1 cellular context compared by ENCODE assay signal in the genomic region with DNA sequence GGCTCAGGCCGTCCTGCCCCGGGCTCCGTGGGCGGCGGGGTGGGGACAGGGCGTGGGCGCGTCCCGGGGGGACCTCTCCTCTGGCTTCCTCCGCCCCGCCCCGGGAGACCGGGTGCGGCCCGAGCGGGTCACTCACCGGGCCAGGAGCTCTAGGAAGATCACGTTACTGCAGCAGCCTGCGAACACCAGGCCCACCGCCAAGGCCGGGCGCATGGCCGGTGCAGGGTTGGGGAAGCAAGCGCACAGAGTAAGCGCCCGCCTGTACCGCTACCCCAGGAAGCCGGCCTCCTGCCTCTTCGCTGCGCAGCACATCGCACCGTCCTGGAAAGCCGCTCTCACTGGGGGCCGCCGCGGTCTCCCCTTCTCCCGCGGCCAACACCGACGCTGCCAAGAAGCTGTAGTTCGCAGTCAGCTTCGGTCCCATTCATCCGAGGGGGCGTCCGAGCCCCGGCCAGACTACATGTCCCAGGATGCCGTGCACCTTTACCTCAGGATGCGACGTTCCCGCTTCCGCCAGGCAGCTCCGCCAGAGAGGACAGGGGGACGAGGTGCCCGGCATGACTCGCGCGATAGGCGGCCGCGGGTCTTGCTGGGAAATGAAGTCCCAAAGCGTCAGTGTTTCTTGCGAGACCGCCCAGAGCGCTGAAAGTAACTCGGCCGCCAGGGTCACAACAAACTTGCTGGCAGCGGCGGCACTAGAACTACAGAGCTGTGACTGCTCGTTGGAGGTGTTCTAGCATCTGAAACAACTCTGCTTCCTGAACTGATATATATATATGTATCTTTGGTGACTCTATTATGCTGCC.
TF ChIP-seq lines count a peak whose summit lies in the region.

A gene with protein sequence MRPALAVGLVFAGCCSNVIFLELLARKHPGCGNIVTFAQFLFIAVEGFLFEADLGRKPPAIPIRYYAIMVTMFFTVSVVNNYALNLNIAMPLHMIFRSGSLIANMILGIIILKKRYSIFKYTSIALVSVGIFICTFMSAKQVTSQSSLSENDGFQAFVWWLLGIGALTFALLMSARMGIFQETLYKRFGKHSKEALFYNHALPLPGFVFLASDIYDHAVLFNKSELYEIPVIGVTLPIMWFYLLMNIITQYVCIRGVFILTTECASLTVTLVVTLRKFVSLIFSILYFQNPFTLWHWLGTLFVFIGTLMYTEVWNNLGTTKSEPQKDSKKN (minus strand): TSS at position 392 of the 806 bp plus-strand sequence. CDS start 179 bp downstream, at position 213.

TF ChIP-seq in HepG2, 621 proteins besides CTCF, POLR2A, EP300 and RAD21 (continued from another document and continues in another):
- TF ChIP-seq AGO1 (IDR thresholded peaks at IDR 0.05; ENCODE audit: low read depth, low read length, poor library complexity, severe bottlenecking) = no peak
- no peak for TF ChIP-seq FOXA1 (IDR thresholded peaks at IDR 0.05)
- TF ChIP-seq FOXA1 (CRISPR knock-in tag; IDR thresholded peaks at IDR 0.05) = peak; percentile 24; the same call in 1 of the 2 replicates
- no peak for TF ChIP-seq TBX3 (IDR thresholded peaks at IDR 0.05; ENCODE audit: borderline replicate concordance)
- TF ChIP-seq, protein P1, sequence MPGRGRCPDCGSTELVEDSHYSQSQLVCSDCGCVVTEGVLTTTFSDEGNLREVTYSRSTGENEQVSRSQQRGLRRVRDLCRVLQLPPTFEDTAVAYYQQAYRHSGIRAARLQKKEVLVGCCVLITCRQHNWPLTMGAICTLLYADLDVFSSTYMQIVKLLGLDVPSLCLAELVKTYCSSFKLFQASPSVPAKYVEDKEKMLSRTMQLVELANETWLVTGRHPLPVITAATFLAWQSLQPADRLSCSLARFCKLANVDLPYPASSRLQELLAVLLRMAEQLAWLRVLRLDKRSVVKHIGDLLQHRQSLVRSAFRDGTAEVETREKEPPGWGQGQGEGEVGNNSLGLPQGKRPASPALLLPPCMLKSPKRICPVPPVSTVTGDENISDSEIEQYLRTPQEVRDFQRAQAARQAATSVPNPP (CRISPR knock-in tag; IDR thresholded peaks at IDR 0.05) = no peak
- TF ChIP-seq ZNF550 (CRISPR knock-in tag; IDR thresholded peaks at IDR 0.05; ENCODE audit: borderline replicate concordance) = no peak
- TF ChIP-seq, protein P2, sequence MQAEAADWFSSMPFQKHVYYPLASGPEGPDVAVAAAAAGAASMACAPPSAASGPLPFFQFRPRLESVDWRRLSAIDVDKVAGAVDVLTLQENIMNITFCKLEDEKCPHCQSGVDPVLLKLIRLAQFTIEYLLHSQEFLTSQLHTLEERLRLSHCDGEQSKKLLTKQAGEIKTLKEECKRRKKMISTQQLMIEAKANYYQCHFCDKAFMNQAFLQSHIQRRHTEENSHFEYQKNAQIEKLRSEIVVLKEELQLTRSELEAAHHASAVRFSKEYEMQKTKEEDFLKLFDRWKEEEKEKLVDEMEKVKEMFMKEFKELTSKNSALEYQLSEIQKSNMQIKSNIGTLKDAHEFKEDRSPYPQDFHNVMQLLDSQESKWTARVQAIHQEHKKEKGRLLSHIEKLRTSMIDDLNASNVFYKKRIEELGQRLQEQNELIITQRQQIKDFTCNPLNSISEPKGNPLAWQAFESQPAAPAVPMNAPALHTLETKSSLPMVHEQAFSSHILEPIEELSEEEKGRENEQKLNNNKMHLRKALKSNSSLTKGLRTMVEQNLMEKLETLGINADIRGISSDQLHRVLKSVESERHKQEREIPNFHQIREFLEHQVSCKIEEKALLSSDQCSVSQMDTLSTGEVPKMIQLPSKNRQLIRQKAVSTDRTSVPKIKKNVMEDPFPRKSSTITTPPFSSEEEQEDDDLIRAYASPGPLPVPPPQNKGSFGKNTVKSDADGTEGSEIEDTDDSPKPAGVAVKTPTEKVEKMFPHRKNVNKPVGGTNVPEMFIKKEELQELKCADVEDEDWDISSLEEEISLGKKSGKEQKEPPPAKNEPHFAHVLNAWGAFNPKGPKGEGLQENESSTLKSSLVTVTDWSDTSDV (CRISPR knock-in tag; IDR thresholded peaks at IDR 0.05) = no peak
- TF ChIP-seq TAF15 (IDR thresholded peaks at IDR 0.05; ENCODE audit: low read depth, low read length, poor library complexity, severe bottlenecking) = peak; percentile 62
- TF ChIP-seq, protein P3, sequence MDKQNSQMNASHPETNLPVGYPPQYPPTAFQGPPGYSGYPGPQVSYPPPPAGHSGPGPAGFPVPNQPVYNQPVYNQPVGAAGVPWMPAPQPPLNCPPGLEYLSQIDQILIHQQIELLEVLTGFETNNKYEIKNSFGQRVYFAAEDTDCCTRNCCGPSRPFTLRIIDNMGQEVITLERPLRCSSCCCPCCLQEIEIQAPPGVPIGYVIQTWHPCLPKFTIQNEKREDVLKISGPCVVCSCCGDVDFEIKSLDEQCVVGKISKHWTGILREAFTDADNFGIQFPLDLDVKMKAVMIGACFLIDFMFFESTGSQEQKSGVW (CRISPR knock-in tag; IDR thresholded peaks at IDR 0.05; ENCODE audit: borderline replicate concordance) = no peak
- TF ChIP-seq ZNF839 (CRISPR knock-in tag; IDR thresholded peaks at IDR 0.05; ENCODE audit: borderline replicate concordance) = no peak
- TF ChIP-seq, protein P4, sequence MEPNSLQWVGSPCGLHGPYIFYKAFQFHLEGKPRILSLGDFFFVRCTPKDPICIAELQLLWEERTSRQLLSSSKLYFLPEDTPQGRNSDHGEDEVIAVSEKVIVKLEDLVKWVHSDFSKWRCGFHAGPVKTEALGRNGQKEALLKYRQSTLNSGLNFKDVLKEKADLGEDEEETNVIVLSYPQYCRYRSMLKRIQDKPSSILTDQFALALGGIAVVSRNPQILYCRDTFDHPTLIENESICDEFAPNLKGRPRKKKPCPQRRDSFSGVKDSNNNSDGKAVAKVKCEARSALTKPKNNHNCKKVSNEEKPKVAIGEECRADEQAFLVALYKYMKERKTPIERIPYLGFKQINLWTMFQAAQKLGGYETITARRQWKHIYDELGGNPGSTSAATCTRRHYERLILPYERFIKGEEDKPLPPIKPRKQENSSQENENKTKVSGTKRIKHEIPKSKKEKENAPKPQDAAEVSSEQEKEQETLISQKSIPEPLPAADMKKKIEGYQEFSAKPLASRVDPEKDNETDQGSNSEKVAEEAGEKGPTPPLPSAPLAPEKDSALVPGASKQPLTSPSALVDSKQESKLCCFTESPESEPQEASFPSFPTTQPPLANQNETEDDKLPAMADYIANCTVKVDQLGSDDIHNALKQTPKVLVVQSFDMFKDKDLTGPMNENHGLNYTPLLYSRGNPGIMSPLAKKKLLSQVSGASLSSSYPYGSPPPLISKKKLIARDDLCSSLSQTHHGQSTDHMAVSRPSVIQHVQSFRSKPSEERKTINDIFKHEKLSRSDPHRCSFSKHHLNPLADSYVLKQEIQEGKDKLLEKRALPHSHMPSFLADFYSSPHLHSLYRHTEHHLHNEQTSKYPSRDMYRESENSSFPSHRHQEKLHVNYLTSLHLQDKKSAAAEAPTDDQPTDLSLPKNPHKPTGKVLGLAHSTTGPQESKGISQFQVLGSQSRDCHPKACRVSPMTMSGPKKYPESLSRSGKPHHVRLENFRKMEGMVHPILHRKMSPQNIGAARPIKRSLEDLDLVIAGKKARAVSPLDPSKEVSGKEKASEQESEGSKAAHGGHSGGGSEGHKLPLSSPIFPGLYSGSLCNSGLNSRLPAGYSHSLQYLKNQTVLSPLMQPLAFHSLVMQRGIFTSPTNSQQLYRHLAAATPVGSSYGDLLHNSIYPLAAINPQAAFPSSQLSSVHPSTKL (CRISPR knock-in tag; IDR thresholded peaks at IDR 0.05) = peak; percentile 58
- TF ChIP-seq ZNF460 (CRISPR knock-in tag; IDR thresholded peaks at IDR 0.05; ENCODE audit: borderline replicate concordance) = no peak
- TF ChIP-seq NFKB2 (CRISPR knock-in tag; IDR thresholded peaks at IDR 0.05; ENCODE audit: borderline replicate concordance) = peak; percentile 85; the same call in 1 of the 2 replicates
- no peak for TF ChIP-seq ZBTB21 (CRISPR knock-in tag; IDR thresholded peaks at IDR 0.05)
- peak; percentile 81 for TF ChIP-seq SAP130 (CRISPR knock-in tag; IDR thresholded peaks at IDR 0.05; ENCODE audit: low read depth)
- no peak for TF ChIP-seq FIP1L1 (IDR thresholded peaks at IDR 0.05; ENCODE audit: borderline replicate concordance, insufficient read depth, low read depth, low read length)
- TF ChIP-seq, protein P5, sequence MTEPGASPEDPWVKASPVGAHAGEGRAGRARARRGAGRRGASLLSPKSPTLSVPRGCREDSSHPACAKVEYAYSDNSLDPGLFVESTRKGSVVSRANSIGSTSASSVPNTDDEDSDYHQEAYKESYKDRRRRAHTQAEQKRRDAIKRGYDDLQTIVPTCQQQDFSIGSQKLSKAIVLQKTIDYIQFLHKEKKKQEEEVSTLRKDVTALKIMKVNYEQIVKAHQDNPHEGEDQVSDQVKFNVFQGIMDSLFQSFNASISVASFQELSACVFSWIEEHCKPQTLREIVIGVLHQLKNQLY (CRISPR knock-in tag; IDR thresholded peaks at IDR 0.05) = 0 out of 2 replicates have a peak, but pooled peaks have one; percentile 34
- TF ChIP-seq ZMAT3 (CRISPR knock-in tag; conservative IDR thresholded peaks at IDR 0.05) = no peak; the same call in 1 of the 2 replicates
- TF ChIP-seq, protein P6, sequence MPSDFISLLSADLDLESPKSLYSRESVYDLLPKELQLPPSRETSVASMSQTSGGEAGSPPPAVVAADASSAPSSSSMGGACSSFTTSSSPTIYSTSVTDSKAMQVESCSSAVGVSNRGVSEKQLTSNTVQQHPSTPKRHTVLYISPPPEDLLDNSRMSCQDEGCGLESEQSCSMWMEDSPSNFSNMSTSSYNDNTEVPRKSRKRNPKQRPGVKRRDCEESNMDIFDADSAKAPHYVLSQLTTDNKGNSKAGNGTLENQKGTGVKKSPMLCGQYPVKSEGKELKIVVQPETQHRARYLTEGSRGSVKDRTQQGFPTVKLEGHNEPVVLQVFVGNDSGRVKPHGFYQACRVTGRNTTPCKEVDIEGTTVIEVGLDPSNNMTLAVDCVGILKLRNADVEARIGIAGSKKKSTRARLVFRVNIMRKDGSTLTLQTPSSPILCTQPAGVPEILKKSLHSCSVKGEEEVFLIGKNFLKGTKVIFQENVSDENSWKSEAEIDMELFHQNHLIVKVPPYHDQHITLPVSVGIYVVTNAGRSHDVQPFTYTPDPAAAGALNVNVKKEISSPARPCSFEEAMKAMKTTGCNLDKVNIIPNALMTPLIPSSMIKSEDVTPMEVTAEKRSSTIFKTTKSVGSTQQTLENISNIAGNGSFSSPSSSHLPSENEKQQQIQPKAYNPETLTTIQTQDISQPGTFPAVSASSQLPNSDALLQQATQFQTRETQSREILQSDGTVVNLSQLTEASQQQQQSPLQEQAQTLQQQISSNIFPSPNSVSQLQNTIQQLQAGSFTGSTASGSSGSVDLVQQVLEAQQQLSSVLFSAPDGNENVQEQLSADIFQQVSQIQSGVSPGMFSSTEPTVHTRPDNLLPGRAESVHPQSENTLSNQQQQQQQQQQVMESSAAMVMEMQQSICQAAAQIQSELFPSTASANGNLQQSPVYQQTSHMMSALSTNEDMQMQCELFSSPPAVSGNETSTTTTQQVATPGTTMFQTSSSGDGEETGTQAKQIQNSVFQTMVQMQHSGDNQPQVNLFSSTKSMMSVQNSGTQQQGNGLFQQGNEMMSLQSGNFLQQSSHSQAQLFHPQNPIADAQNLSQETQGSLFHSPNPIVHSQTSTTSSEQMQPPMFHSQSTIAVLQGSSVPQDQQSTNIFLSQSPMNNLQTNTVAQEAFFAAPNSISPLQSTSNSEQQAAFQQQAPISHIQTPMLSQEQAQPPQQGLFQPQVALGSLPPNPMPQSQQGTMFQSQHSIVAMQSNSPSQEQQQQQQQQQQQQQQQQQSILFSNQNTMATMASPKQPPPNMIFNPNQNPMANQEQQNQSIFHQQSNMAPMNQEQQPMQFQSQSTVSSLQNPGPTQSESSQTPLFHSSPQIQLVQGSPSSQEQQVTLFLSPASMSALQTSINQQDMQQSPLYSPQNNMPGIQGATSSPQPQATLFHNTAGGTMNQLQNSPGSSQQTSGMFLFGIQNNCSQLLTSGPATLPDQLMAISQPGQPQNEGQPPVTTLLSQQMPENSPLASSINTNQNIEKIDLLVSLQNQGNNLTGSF (CRISPR knock-in tag; IDR thresholded peaks at IDR 0.05) = no peak
- peak; percentile 61; the same call in 1 of the 2 replicates for TF ChIP-seq ZNF747 (CRISPR knock-in tag; IDR thresholded peaks at IDR 0.05; ENCODE audit: borderline replicate concordance)
- TF ChIP-seq, protein P7, sequence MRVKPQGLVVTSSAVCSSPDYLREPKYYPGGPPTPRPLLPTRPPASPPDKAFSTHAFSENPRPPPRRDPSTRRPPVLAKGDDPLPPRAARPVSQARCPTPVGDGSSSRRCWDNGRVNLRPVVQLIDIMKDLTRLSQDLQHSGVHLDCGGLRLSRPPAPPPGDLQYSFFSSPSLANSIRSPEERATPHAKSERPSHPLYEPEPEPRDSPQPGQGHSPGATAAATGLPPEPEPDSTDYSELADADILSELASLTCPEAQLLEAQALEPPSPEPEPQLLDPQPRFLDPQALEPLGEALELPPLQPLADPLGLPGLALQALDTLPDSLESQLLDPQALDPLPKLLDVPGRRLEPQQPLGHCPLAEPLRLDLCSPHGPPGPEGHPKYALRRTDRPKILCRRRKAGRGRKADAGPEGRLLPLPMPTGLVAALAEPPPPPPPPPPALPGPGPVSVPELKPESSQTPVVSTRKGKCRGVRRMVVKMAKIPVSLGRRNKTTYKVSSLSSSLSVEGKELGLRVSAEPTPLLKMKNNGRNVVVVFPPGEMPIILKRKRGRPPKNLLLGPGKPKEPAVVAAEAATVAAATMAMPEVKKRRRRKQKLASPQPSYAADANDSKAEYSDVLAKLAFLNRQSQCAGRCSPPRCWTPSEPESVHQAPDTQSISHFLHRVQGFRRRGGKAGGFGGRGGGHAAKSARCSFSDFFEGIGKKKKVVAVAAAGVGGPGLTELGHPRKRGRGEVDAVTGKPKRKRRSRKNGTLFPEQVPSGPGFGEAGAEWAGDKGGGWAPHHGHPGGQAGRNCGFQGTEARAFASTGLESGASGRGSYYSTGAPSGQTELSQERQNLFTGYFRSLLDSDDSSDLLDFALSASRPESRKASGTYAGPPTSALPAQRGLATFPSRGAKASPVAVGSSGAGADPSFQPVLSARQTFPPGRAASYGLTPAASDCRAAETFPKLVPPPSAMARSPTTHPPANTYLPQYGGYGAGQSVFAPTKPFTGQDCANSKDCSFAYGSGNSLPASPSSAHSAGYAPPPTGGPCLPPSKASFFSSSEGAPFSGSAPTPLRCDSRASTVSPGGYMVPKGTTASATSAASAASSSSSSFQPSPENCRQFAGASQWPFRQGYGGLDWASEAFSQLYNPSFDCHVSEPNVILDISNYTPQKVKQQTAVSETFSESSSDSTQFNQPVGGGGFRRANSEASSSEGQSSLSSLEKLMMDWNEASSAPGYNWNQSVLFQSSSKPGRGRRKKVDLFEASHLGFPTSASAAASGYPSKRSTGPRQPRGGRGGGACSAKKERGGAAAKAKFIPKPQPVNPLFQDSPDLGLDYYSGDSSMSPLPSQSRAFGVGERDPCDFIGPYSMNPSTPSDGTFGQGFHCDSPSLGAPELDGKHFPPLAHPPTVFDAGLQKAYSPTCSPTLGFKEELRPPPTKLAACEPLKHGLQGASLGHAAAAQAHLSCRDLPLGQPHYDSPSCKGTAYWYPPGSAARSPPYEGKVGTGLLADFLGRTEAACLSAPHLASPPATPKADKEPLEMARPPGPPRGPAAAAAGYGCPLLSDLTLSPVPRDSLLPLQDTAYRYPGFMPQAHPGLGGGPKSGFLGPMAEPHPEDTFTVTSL (CRISPR knock-in tag; IDR thresholded peaks at IDR 0.05; ENCODE audit: borderline replicate concordance) = no peak
- TF ChIP-seq, protein P8, sequence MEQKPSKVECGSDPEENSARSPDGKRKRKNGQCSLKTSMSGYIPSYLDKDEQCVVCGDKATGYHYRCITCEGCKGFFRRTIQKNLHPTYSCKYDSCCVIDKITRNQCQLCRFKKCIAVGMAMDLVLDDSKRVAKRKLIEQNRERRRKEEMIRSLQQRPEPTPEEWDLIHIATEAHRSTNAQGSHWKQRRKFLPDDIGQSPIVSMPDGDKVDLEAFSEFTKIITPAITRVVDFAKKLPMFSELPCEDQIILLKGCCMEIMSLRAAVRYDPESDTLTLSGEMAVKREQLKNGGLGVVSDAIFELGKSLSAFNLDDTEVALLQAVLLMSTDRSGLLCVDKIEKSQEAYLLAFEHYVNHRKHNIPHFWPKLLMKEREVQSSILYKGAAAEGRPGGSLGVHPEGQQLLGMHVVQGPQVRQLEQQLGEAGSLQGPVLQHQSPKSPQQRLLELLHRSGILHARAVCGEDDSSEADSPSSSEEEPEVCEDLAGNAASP (CRISPR knock-in tag; IDR thresholded peaks at IDR 0.05; ENCODE audit: borderline replicate concordance) = peak; percentile 24; the same call in 1 of the 2 replicates
